ENCODE assay signal across 9 cellular contexts in genomic region chr11:36564376-36565032, GRCh38. TPM values are rescaled to one million over a fixed set of nuclear protein-coding genes. Genes with fewer than 3 reads are reported as not detected.
DNase-seq lines count a peak whose midpoint lies in the region; ATAC-seq and TF ChIP-seq lines count a peak whose summit lies in the region.
"Had no signal": no experiment of that assay in that cellular context is flagged by ENCODE, and none has a peak within 500 bp of the region (broad histone marks: within the 10 kb centered on the region; RNA-seq: fewer than 3 reads in every experiment).

No MANE protein-coding gene starts in this region.

- H3K79me2 ChIP-seq in PC-9 (ENCODE audit: low read depth), result no peaks in the 10 kb centered on the region

- H3K27me3 ChIP-seq in BE2C (no peaks in the 10 kb centered on the region), PC-9 (ENCODE audit: insufficient read depth, low read depth) (no peaks in the 10 kb centered on the region), adrenal gland (no peaks in the 10 kb centered on the region), heart left ventricle (peaks cover 0 to 3% (median 0%) of the 10 kb centered on the region in 9 donors)

- POLR2A ChIA-PET in PC-9 (lab: Charles Lee; ENCODE audit: unreplicated experiment), result no interaction called here

- 3 to 12% (median 4%) methylated on average over 15 of the region's 15 CpGs for WGBS in adrenal gland, 4 donors
- WGBS in heart left ventricle, 4 donors, result 5 to 19% (median 14%) methylated on average over 15 of the region's 15 CpGs

- peaks cover 9% of the 10 kb centered on the region; the same call in 1 of the 2 replicates for H3K9me2 ChIP-seq in PC-9 (ENCODE audit: insufficient read depth)

- peaks cover 22% of the 10 kb centered on the region for H3K27me3 Mint-ChIP-seq in progenitor cell of endocrine pancreas

- intact Hi-C loops in PC-9 (cut with micrococcal nuclease; ENCODE audit: unreplicated experiment), result loop anchor here (1.0 kb wide), 2 partner anchors 109 to 183 kb away; no protein-coding TSS in a partner anchor
- intact Hi-C loops in adrenal gland (cut with DNase I), result loop anchor here (5.0 kb wide), 2 partner anchors 108 to 183 kb away; no protein-coding TSS in a partner anchor
- intact Hi-C loops in heart left ventricle (cut with DNase I), result loop anchor here (1.0 to 10.0 kb wide), 7 partner anchors 58 to 183 kb away; no protein-coding TSS in a partner anchor

- BruUV-seq in PC-9 (replicated peaks; lab: Mats Ljungman, UMichigan), result no TSS peak

- TF ChIP-seq CTCF in BE2C (IDR thresholded peaks at IDR 0.05; ENCODE audit: low read depth, low read length), result peak; percentile 66
- peak; percentile 68 for TF ChIP-seq CTCF in PC-9 (conservative IDR thresholded peaks at IDR 0.05)
- TF ChIP-seq CTCF in adrenal gland (IDR thresholded peaks at IDR 0.05), result peak; percentile 47 to 80 (median 67)
- peak; percentile 39 to 83 (median 70) for TF ChIP-seq CTCF in heart left ventricle (IDR thresholded peaks at IDR 0.05)
- TF ChIP-seq CTCF in progenitor cell of endocrine pancreas (IDR thresholded peaks at IDR 0.05; ENCODE audit: unreplicated experiment), result peak; percentile 81

- DNase-seq in BE2C (peak; percentile 53), HUDEP-2 (lab: John Stamatoyannopoulos, UW; ENCODE audit: unreplicated experiment in 76 of 76) (peak in 50 of 76 experiments; percentile 3 to 59 (median 28)), PC-9 (peak in 1 of 2 experiments; percentile 24), adrenal gland (peak; percentile 40 to 81 (median 56)), heart left ventricle (peak in 4 of 5 donors; percentile 25 to 54 (median 40)), progenitor cell of endocrine pancreas (ENCODE audit: low spot score, unreplicated experiment) (peak; percentile 18)

- no peak overlapping the region for H3K4me2 ChIP-seq in PC-9

- no peaks in the 10 kb centered on the region for H4K20me1 ChIP-seq in PC-9 (ENCODE audit: insufficient read depth)

- H3K4me3 ChIP-seq in BE2C (ENCODE audit: low read depth, low read length) (peak overlapping the region; percentile 61), PC-9 (no peak overlapping the region), adrenal gland (peak overlapping the region in 2 of 4 donors; percentile 18 to 52), heart left ventricle (peak overlapping the region in 10 of 12 donors; percentile 11 to 55 (median 46))
- H3K4me3 ChIP-seq: SJSA1 had no signal

- H3K4me1 ChIP-seq in BE2C (no peaks in the 10 kb centered on the region), PC-9 (replicated peaks; ENCODE audit: insufficient read depth) (no peaks in the 10 kb centered on the region), adrenal gland (replicated peaks in 1 of 2) (peaks cover 0 to 5% of the 10 kb centered on the region in 2 donors), heart left ventricle (peaks cover 0 to 7% (median 0%) of the 10 kb centered on the region in 12 donors)
- H3K4me1 ChIP-seq: SJSA1 had no signal

- CTCF ChIA-PET in PC-9 (lab: Charles Lee), result interaction anchor here (1.1 to 2.0 kb wide), 3 partner anchors 109 to 182 kb away, joined by 3 to 11 read pairs (median 4); no protein-coding TSS in a partner anchor

- ATAC-seq in GM18858 (IDR thresholded peaks at IDR 0.05; ENCODE audit: unreplicated experiment), result peak; percentile 56
- peak; percentile 58 to 87 (median 76) for ATAC-seq in heart left ventricle
- no peak for ATAC-seq in HG02763 (IDR thresholded peaks at IDR 0.05; ENCODE audit: unreplicated experiment)

- no peaks in the 10 kb centered on the region for H3F3A ChIP-seq in PC-9 (ENCODE audit: insufficient read depth, low read depth)

- peaks cover 4% of the 10 kb centered on the region for H3K9me3 Mint-ChIP-seq in progenitor cell of endocrine pancreas (ENCODE audit: low read depth)

- H3K9me3 ChIP-seq in BE2C, result no peaks in the 10 kb centered on the region
- 0 out of 2 replicates have a peak, but pooled peaks cover 3% of the 10 kb centered on the region for H3K9me3 ChIP-seq in PC-9 (ENCODE audit: insufficient read depth, low read depth)
- H3K9me3 ChIP-seq in adrenal gland (replicated peaks in 1 of 3), result no peaks in the 10 kb centered on the region
- peaks cover 0 to 5% (median 0%) of the 10 kb centered on the region in 12 donors for H3K9me3 ChIP-seq in heart left ventricle
- H3K9me3 ChIP-seq: SJSA1 had no signal

- peak overlapping the region; percentile 66 for H3K4me3 Mint-ChIP-seq in progenitor cell of endocrine pancreas (ENCODE audit: low read depth)

- no peak overlapping the region for H3K27ac ChIP-seq in PC-9
- no peak overlapping the region for H3K27ac ChIP-seq in adrenal gland
- no peak overlapping the region for H3K27ac ChIP-seq in heart left ventricle
- H3K27ac ChIP-seq: SJSA1 had no signal

- TF ChIP-seq POLR2A in adrenal gland (IDR thresholded peaks at IDR 0.05) (no peak), heart left ventricle (IDR thresholded peaks at IDR 0.05) (no peak)

- no peak overlapping the region for H2AFZ ChIP-seq in PC-9

- H3K36me3 ChIP-seq in BE2C, result no peaks in the 10 kb centered on the region
- no peaks in the 10 kb centered on the region for H3K36me3 ChIP-seq in PC-9 (ENCODE audit: low read depth)
- H3K36me3 ChIP-seq in adrenal gland (replicated peaks in 1 of 2), result no peaks in the 10 kb centered on the region
- no peaks in the 10 kb centered on the region for H3K36me3 ChIP-seq in heart left ventricle
- H3K36me3 ChIP-seq: SJSA1 had no signal

- H3K4me1 Mint-ChIP-seq in progenitor cell of endocrine pancreas (ENCODE audit: low read depth), result peaks cover 2% of the 10 kb centered on the region

- H3K27ac Mint-ChIP-seq in progenitor cell of endocrine pancreas, result no peak overlapping the region

- no peaks in the 10 kb centered on the region for H3K36me3 Mint-ChIP-seq in progenitor cell of endocrine pancreas (ENCODE audit: insufficient read depth)

RNA-seq across cellular contexts. Expression of gene RAG1, which starts 3.3 kb away (rescaled TPM):
- 0.56 TPM for polyA plus RNA-seq in BE2C (2012; ENCODE audit: insufficient read depth, insufficient read length, low read depth)
- total RNA-seq in PC-9 (2021), result 0.31 and 0.63 TPM in 2 replicates
- 1 to 10 TPM; 1.1 to 3.5 (median 2.3) TPM for total RNA-seq in adrenal gland
- polyA plus RNA-seq in adrenal gland, result 1 to 10 TPM in 1 of 3 donors, under 1 TPM in 2; 0.17 to 1.3 (median 0.97) TPM
- total RNA-seq in heart left ventricle, result 1 to 10 TPM in 7 of 9 donors, under 1 TPM in 2; 0.44 to 2.6 (median 1.6) TPM
- polyA plus RNA-seq in heart left ventricle, result under 1 TPM; 0.51 to 0.80 TPM
- total RNA-seq in progenitor cell of endocrine pancreas, result 0.65 and 1.00 TPM in 2 replicates

RNA-seq across cellular contexts. Expression of gene IFTAP, which starts 29.8 kb away (rescaled TPM):
- 25.1 TPM for polyA plus RNA-seq in BE2C (2012; ENCODE audit: insufficient read depth, insufficient read length, low read depth)
- total RNA-seq in PC-9 (2021), result 18.9 TPM in 2 replicates
- total RNA-seq in adrenal gland, result 10 to 100 TPM; 16.2 to 44.7 (median 22.4) TPM
- 10 to 100 TPM; 23.4 to 35.3 (median 30.5) TPM for polyA plus RNA-seq in adrenal gland
- 10 to 100 TPM; 30.9 to 49.6 (median 42.5) TPM for total RNA-seq in heart left ventricle
- polyA plus RNA-seq in heart left ventricle, result 10 to 100 TPM; 40.1 to 89.0 TPM
- total RNA-seq in progenitor cell of endocrine pancreas, result 26.2 and 29.5 TPM in 2 replicates

RNA-seq across cellular contexts. Expression of gene RAG2, which starts 33.5 kb away (rescaled TPM):
- 0.56 TPM for polyA plus RNA-seq in BE2C (2012; ENCODE audit: insufficient read depth, insufficient read length, low read depth)
- total RNA-seq in PC-9 (2021), result not detected in 2 replicates
- total RNA-seq in adrenal gland, result not detected
- polyA plus RNA-seq in adrenal gland, result not detected
- total RNA-seq in heart left ventricle, result not detected
- polyA plus RNA-seq in heart left ventricle, result not detected
- total RNA-seq in progenitor cell of endocrine pancreas, result not detected in 2 replicates
- total RNA-seq: SJSA1 had no signal

RNA-seq across cellular contexts. Expression of gene TRAF6, which starts 54.4 kb away (rescaled TPM):
- 4.9 TPM for polyA plus RNA-seq in BE2C (2012; ENCODE audit: insufficient read depth, insufficient read length, low read depth)
- total RNA-seq in PC-9 (2021) (8.0 and 9.2 TPM in 2 replicates), adrenal gland (10 to 100 TPM; 11.6 to 18.5 (median 17.2) TPM), heart left ventricle (10 to 100 TPM; 10.1 to 17.4 (median 15.1) TPM), progenitor cell of endocrine pancreas (15.1 and 16.9 TPM in 2 replicates)
- polyA plus RNA-seq in adrenal gland (10 to 100 TPM in 1 of 3 donors, 1 to 10 TPM in 2; 2.3 to 11.4 (median 2.7) TPM), heart left ventricle (1 to 10 TPM; 2.7 to 6.6 TPM)
